8 cellular contexts compared by ENCODE assay signal in genomic region chr19:32570081-32570785, GRCh38.
DNase-seq lines count a peak whose midpoint lies in the region; ATAC-seq and TF ChIP-seq lines count a peak whose summit lies in the region.

No MANE protein-coding gene starts in this region.

- CTCF ChIA-PET in GM10248 (lab: Yijun Ruan, JAX) = interaction anchor here (0.7 to 6.6 kb wide), 13 partner anchors 9 to 1904 kb away, joined by 3 to 66 read pairs (median 4); partner anchors contain the start of gene ZNF507

- peak; percentile 81 for TF ChIP-seq CTCF in GM10248 (IDR thresholded peaks at IDR 0.05; ENCODE audit: control extremely low read depth, extremely low read depth, low read depth, missing control alignments)

- DNase-seq in 8988T (peak; percentile 45), GM10248 (ENCODE audit: extremely low spot score) (peak; percentile 52), NCI-H1694 (lab: John Stamatoyannopoulos, UW) (peak; percentile 50), T-helper 22 cell (ENCODE audit: low read depth) (peak; percentile 17), kidney glomerular epithelial cell (lab: John Stamatoyannopoulos, UW) (peak; percentile 32)
- peak; percentile 33 for DNase-seq in central memory CD4-positive, alpha-beta T cell
- peak in 2 of 3 donors; percentile 8 to 9 for DNase-seq in stimulated activated CD4-positive, alpha-beta T cell treated with anti-CD3 and anti-CD28 coated beads, TNF-alpha, amount 100 ng/mL, for 1 hour (ENCODE audit: low read depth in 3 of 3, low spot score in 1 of 3)

- no peak for ATAC-seq in HG03025 (IDR thresholded peaks at IDR 0.05; ENCODE audit: low FRiP score, unreplicated experiment)

- POLR2A ChIA-PET in GM10248 (lab: Yijun Ruan, JAX) = no interaction called here
